1 cellular context compared by ENCODE assay signal in genomic region chr19:41341669-41342490, GRCh38.
TF ChIP-seq lines count a peak whose summit lies in the region.

No MANE protein-coding gene starts in this region.

TF ChIP-seq in GM23338, 12 proteins besides CTCF, POLR2A, EP300 and RAD21 (continued from another document):
- TF ChIP-seq ZNF462 (CRISPR knock-in tag; IDR thresholded peaks at IDR 0.05) (no peak), ZNF114 (CRISPR knock-in tag; IDR thresholded peaks at IDR 0.05) (no peak), STAT1 (IDR thresholded peaks at IDR 0.05; ENCODE audit: unreplicated experiment) (no peak), CREB1 (CRISPR knock-in tag; IDR thresholded peaks at IDR 0.05; ENCODE audit: low read depth) (no peak), REST (IDR thresholded peaks at IDR 0.05; ENCODE audit: unreplicated experiment) (no peak), POLR2AphosphoS5 (IDR thresholded peaks at IDR 0.05; ENCODE audit: low read depth) (no peak)
